In the genomic region with DNA sequence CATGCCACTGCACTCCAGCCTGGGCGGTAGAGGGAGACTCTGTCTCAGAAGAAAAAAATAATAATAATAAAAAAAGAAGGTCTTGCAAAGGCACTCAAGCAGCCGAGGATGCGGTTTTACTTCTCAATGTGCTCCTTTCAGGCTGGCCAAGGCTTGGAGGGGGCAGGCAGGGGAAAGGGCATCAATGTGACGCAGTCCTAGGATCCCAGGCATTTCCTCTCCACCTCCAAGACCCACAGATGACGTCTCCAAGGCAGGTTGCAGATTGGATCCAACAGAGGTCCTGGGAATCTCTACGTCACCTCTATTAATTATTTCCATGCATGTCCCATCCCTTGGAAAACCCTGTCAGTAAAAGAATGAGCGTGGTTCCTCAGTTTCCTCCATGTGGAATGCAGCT, we compare ENCODE assay signal across 22 cellular contexts. TPM values are rescaled to one million over a fixed set of nuclear protein-coding genes. Genes with fewer than 3 reads are reported as not detected.
DNase-seq lines count a peak whose midpoint lies in the region; ATAC-seq and TF ChIP-seq lines count a peak whose summit lies in the region.
"Had no signal": no experiment of that assay in that cellular context is flagged by ENCODE, and none has a peak within 500 bp of the region (broad histone marks: within the 10 kb centered on the region; RNA-seq: fewer than 3 reads in every experiment).

No MANE protein-coding gene starts in this region.

- H3K4me1 Mint-ChIP-seq in neural progenitor cell: peaks cover 41% of the 10 kb centered on the region
- H3K4me1 Mint-ChIP-seq in activated T-helper 17 cell treated with anti-CD3 and anti-CD28 coated beads, Interleukin-2, amount 50 U/mL, for 72 hours: no peaks in the 10 kb centered on the region
- peaks cover 0 to 3% of the 10 kb centered on the region in 2 donors for H3K4me1 Mint-ChIP-seq in immature natural killer cell
- H3K4me1 Mint-ChIP-seq: CD8-positive, alpha-beta memory T cell had no signal

- no peak for ATAC-seq in activated T-helper 17 cell treated with anti-CD3 and anti-CD28 coated beads, Interleukin-2, amount 50 U/mL, for 72 hours (replicated peaks)
- ATAC-seq: GM12878 had no signal

- H4K20me1 ChIP-seq in BLaER1 treated with 17β-estradiol and CSF1 and Interleukin-3, amounts not matched to agents 10 nM and 100 nM: peaks cover 0 to 2% (median 0%) of the 10 kb centered on the region in 11 experiments; a peak in 5 of 22 replicates
- H4K20me1 ChIP-seq in PC-9 (ENCODE audit: insufficient read depth) (no peaks in the 10 kb centered on the region), neural progenitor cell (ENCODE audit: low read depth) (no peaks in the 10 kb centered on the region)
- H4K20me1 ChIP-seq: BLaER1 had no signal

- DNase-seq in PC-9: no peak
- peak; percentile 63 for DNase-seq in dermis blood vessel endothelial cell
- no peak for DNase-seq in neural progenitor cell (ENCODE audit: low spot score)
- no peak for DNase-seq in KG1 (lab: John Stamatoyannopoulos, UW)
- DNase-seq in NCI-H2081 (lab: John Stamatoyannopoulos, UW): no peak
- no peak for DNase-seq in immature natural killer cell
- DNase-seq: CD4-positive, alpha-beta T cell; CD8-positive, alpha-beta memory T cell; DMS 273 treated with DMSO at 0.1 percent for 48 hours; DMS79; EL; GDM1; H9 had no signal

- CTCF ChIA-PET in PC-9 (lab: Charles Lee): no interaction called here

- no TSS peak for BruUV-seq in PC-9 (replicated peaks; lab: Mats Ljungman, UMichigan)

- H3K36me3 ChIP-seq in BLaER1 treated with 17β-estradiol and CSF1 and Interleukin-3, amounts not matched to agents 10 nM and 100 nM: no peaks in the 10 kb centered on the region
- H3K36me3 ChIP-seq in PC-9 (ENCODE audit: low read depth) (no peaks in the 10 kb centered on the region), neural progenitor cell (no peaks in the 10 kb centered on the region)
- H3K36me3 ChIP-seq: BLaER1 had no signal

- H3K9me3 Mint-ChIP-seq in neural progenitor cell (no peaks in the 10 kb centered on the region), immature natural killer cell (no peaks in the 10 kb centered on the region)
- no peaks in the 10 kb centered on the region for H3K9me3 Mint-ChIP-seq in activated T-helper 17 cell treated with anti-CD3 and anti-CD28 coated beads, Interleukin-2, amount 50 U/mL, for 72 hours
- H3K9me3 Mint-ChIP-seq: CD4-positive, alpha-beta T cell; CD8-positive, alpha-beta memory T cell; GM23338; H9; HFFc6 had no signal

- peaks cover 28% of the 10 kb centered on the region for H3F3A ChIP-seq in PC-9 (ENCODE audit: insufficient read depth, low read depth)
- no peaks in the 10 kb centered on the region for H3F3A ChIP-seq in neural progenitor cell (ENCODE audit: low read depth)

- POLR2A ChIA-PET in PC-9 (lab: Charles Lee; ENCODE audit: unreplicated experiment): no interaction called here

- H3K27ac Mint-ChIP-seq in neural progenitor cell (peak overlapping the region; percentile 27), immature natural killer cell (no peak overlapping the region)
- H3K27ac Mint-ChIP-seq in activated T-helper 17 cell treated with anti-CD3 and anti-CD28 coated beads, Interleukin-2, amount 50 U/mL, for 72 hours: no peak overlapping the region
- H3K27ac Mint-ChIP-seq: CD4-positive, alpha-beta T cell; GM23338; H9 had no signal

- H3K27ac ChIP-seq in BLaER1 treated with 17β-estradiol and CSF1 and Interleukin-3, amounts not matched to agents 10 nM and 100 nM: no peak overlapping the region
- H3K27ac ChIP-seq in PC-9 (peak overlapping the region; percentile 80), neural progenitor cell (no peak overlapping the region)
- H3K27ac ChIP-seq: 22Rv1, BLaER1 had no signal

- H2AFZ ChIP-seq in PC-9 (no peak overlapping the region), neural progenitor cell (replicated peaks) (no peak overlapping the region)

- H3K4me3 Mint-ChIP-seq in neural progenitor cell: no peak overlapping the region
- H3K4me3 Mint-ChIP-seq in activated T-helper 17 cell treated with anti-CD3 and anti-CD28 coated beads, Interleukin-2, amount 50 U/mL, for 72 hours: no peak overlapping the region
- H3K4me3 Mint-ChIP-seq in immature natural killer cell: no peak overlapping the region
- H3K4me3 Mint-ChIP-seq: B cell; CD14-positive monocyte; CD4-positive, alpha-beta T cell; CD8-positive, alpha-beta memory T cell; GM23338; H9 had no signal

- no peaks in the 10 kb centered on the region for H3K27me3 ChIP-seq in BLaER1 treated with 17β-estradiol and CSF1 and Interleukin-3, amounts not matched to agents 10 nM and 100 nM
- no peaks in the 10 kb centered on the region for H3K27me3 ChIP-seq in PC-9 (ENCODE audit: insufficient read depth, low read depth)
- H3K27me3 ChIP-seq in neural progenitor cell: peaks cover 8% of the 10 kb centered on the region
- H3K27me3 ChIP-seq: BLaER1 had no signal

- H3K9me2 ChIP-seq in PC-9 (ENCODE audit: insufficient read depth): no peaks in the 10 kb centered on the region

- no peak for TF ChIP-seq CTCF in PC-9 (conservative IDR thresholded peaks at IDR 0.05)
- no peak for TF ChIP-seq CTCF in neural progenitor cell (IDR thresholded peaks at IDR 0.05)

- H3K9me3 ChIP-seq in BLaER1 treated with 17β-estradiol and CSF1 and Interleukin-3, amounts not matched to agents 10 nM and 100 nM (replicated peaks in 1 of 11): peaks cover 0 to 28% (median 0%) of the 10 kb centered on the region in 11 experiments; a peak in 7 of 22 replicates
- H3K9me3 ChIP-seq in PC-9 (ENCODE audit: insufficient read depth, low read depth) (no peaks in the 10 kb centered on the region), neural progenitor cell (ENCODE audit: low read depth) (no peaks in the 10 kb centered on the region)
- H3K9me3 ChIP-seq: BLaER1 had no signal

- H3K36me3 Mint-ChIP-seq in neural progenitor cell (no peaks in the 10 kb centered on the region), immature natural killer cell (no peaks in the 10 kb centered on the region)
- H3K36me3 Mint-ChIP-seq in activated T-helper 17 cell treated with anti-CD3 and anti-CD28 coated beads, Interleukin-2, amount 50 U/mL, for 72 hours (ENCODE audit: low read depth): no peaks in the 10 kb centered on the region
- H3K36me3 Mint-ChIP-seq: CD8-positive, alpha-beta memory T cell had no signal

- peak overlapping the region in 6 of 11 experiments; percentile 2 to 76 (median 50); a peak in 7 of 22 replicates for H3K4me2 ChIP-seq in BLaER1 treated with 17β-estradiol and CSF1 and Interleukin-3, amounts not matched to agents 10 nM and 100 nM
- H3K4me2 ChIP-seq in PC-9 (peak overlapping the region; percentile 73), neural progenitor cell (no peak overlapping the region)
- H3K4me2 ChIP-seq: GM23338 had no signal

- H3K9ac ChIP-seq in BLaER1 treated with 17β-estradiol and CSF1 and Interleukin-3, amounts not matched to agents 10 nM and 100 nM: no peak overlapping the region
- no peak overlapping the region for H3K9ac ChIP-seq in neural progenitor cell
- H3K9ac ChIP-seq: BLaER1 had no signal

- intact Hi-C loops in PC-9 (cut with micrococcal nuclease; ENCODE audit: unreplicated experiment): loop anchor here (1.0 to 2.0 kb wide), 6 partner anchors 27 to 364 kb away; partner anchors contain the start of gene FAM43A

- H3K79me2 ChIP-seq in PC-9 (ENCODE audit: low read depth): no peaks in the 10 kb centered on the region
- no peaks in the 10 kb centered on the region for H3K79me2 ChIP-seq in neural progenitor cell (ENCODE audit: low read depth)

- H3K4me3 ChIP-seq in BLaER1 treated with 17β-estradiol and CSF1 and Interleukin-3, amounts not matched to agents 10 nM and 100 nM: no peak overlapping the region
- no peak overlapping the region for H3K4me3 ChIP-seq in PC-9
- H3K4me3 ChIP-seq in neural progenitor cell: no peak overlapping the region
- H3K4me3 ChIP-seq: BLaER1, GM12878, GM23338 had no signal

- H3K4me1 ChIP-seq in BLaER1 treated with 17β-estradiol and CSF1 and Interleukin-3, amounts not matched to agents 10 nM and 100 nM: peaks cover 36 to 81% (median 63%) of the 10 kb centered on the region in 10 experiments
- H3K4me1 ChIP-seq in PC-9 (replicated peaks; ENCODE audit: insufficient read depth) (peaks cover 42% of the 10 kb centered on the region), neural progenitor cell (no peaks in the 10 kb centered on the region)

- H3K27me3 Mint-ChIP-seq in neural progenitor cell (ENCODE audit: insufficient read depth, low read depth) (peaks cover 31% of the 10 kb centered on the region), immature natural killer cell (ENCODE audit: low read depth in 3 of 3) (peaks cover 0 to 17% (median 2%) of the 10 kb centered on the region in 3 donors)
- peaks cover 16% of the 10 kb centered on the region for H3K27me3 Mint-ChIP-seq in activated T-helper 17 cell treated with anti-CD3 and anti-CD28 coated beads, Interleukin-2, amount 50 U/mL, for 72 hours

RNA-seq across cellular contexts. Expression of gene FAM43A, which starts 56.2 kb away (rescaled TPM):
- total RNA-seq in PC-9 (2021): 8.8 and 12.8 TPM in 2 replicates
- total RNA-seq in dermis blood vessel endothelial cell: 313 and 423 TPM in 2 replicates
- total RNA-seq in neural progenitor cell (ENCODE audit: low replicate concordance): 0.80 and 2.6 TPM in 2 replicates
- 10 to 100 TPM in 1 of 2 donors, 1 to 10 TPM in 1; 7.1 to 32.6 TPM for total RNA-seq in activated T-helper 17 cell treated with anti-CD3 and anti-CD28 coated beads, Interleukin-2, amount 50 U/mL, for 72 hours
- polyA plus RNA-seq in immature natural killer cell: 10 to 100 TPM; 15.7 to 58.9 (median 28.5) TPM
